Comparison of ENCODE assay signal across 38 cellular contexts in genomic region chr11:119173453-119173852, GRCh38. TPM values are rescaled to one million over a fixed set of nuclear protein-coding genes. Genes with fewer than 3 reads are reported as not detected.
"Had no signal": no experiment of that assay in that cellular context is flagged by ENCODE, and none has a peak within 500 bp of the region (broad histone marks: within the 10 kb centered on the region; RNA-seq: fewer than 3 reads in every experiment).

No MANE protein-coding gene starts in this region.

- H3K27ac ChIP-seq: adrenal gland, body of pancreas, brain microvascular endothelial cell, breast epithelium, VCaP had no signal

- H3K9me3 ChIP-seq: adrenal gland, body of pancreas, breast epithelium had no signal

- H3K36me3 ChIP-seq: brain microvascular endothelial cell, breast epithelium had no signal

- H3K4me1 ChIP-seq: breast epithelium had no signal

- DNase-seq: activated B cell treated with CpG ODN at 0.5 μM for 24 hours; activated CD4-positive, alpha-beta memory T cell treated with anti-CD3 and anti-CD28 coated beads for 36 hours; activated CD4-positive, alpha-beta T cell treated with anti-CD3 and anti-CD28 coated beads for 4 hours; activated CD4-positive, alpha-beta T cell treated with anti-CD3 and anti-CD28 coated beads, Interleukin-2, amount 10 ng/mL, durations not matched to agents 24 days and 14 days; activated CD4-positive, alpha-beta T cell treated with anti-CD3 and anti-CD28 coated beads, Interleukin-2, amount 50 U/mL, for 1 hour; activated CD4-positive, alpha-beta T cell treated with anti-CD3 and anti-CD28 coated beads, Interleukin-2, amount 50 U/mL, for 4 hours; activated CD4-positive, CD25-positive, alpha-beta regulatory T cell treated with anti-CD3 and anti-CD28 coated beads, Interleukin-2, amount 50 U/mL, for 72 hours; activated CD8-positive, alpha-beta memory T cell treated with anti-CD3 and anti-CD28 coated beads, Interleukin-2, amount 50 U/mL, for 4 hours; activated CD8-positive, alpha-beta T cell treated with anti-CD3 and anti-CD28 coated beads for 36 hours; activated effector memory CD4-positive, alpha-beta T cell treated with anti-CD3 and anti-CD28 coated beads, Interleukin-2, amount 50 U/mL, for 16 hours; activated gamma-delta T cell treated with Interleukin-2 at 50 U/mL for 16 hours; activated naive CD4-positive, alpha-beta T cell; activated naive CD4-positive, alpha-beta T cell treated with anti-CD3 and anti-CD28 coated beads for 36 hours; activated naive CD4-positive, alpha-beta T cell treated with anti-CD3 and anti-CD28 coated beads, Interleukin-2, amount 50 U/mL, for 16 hours; activated naive CD8-positive, alpha-beta T cell treated with anti-CD3 and anti-CD28 coated beads for 36 hours; activated T-cell treated with anti-CD3 and anti-CD28 coated beads for 4 hours; activated T-cell treated with anti-CD3 and anti-CD28 coated beads, Interleukin-2, amount 50 U/mL, for 1 hour; activated T-cell treated with anti-CD3 and anti-CD28 coated beads, Interleukin-2, amount 50 U/mL, for 4 hours; activated T-cell treated with anti-CD3 and anti-CD28 coated beads, Interleukin-2, amount 50 U/mL, for 72 hours; adrenal gland; amniotic stem cell; aorta; body of pancreas; brain microvascular endothelial cell; central memory CD4-positive, alpha-beta T cell; T-helper 1 cell; T-helper 2 cell; T-helper 9 cell had no signal

- H3K27me3 ChIP-seq: adrenal gland, body of pancreas, brain microvascular endothelial cell, breast epithelium had no signal

- H3K4me3 ChIP-seq: adrenal gland, body of pancreas, breast epithelium had no signal

- FAIRE-seq: astrocyte, TTC549 had no signal

- ATAC-seq: activated CD8-positive, alpha-beta T cell treated with anti-CD3 and anti-CD28 coated beads for 36 hours; activated naive CD4-positive, alpha-beta T cell treated with anti-CD3 and anti-CD28 coated beads, Interleukin-2, amount 50 U/mL, for 72 hours; activated T-cell treated with anti-CD3 and anti-CD28 coated beads, Interleukin-2, amount 50 U/mL, for 4 hours; activated T-cell treated with anti-CD3 and anti-CD28 coated beads, Interleukin-2, amount 50 U/mL, for 72 hours; activated T-helper 17 cell treated with anti-CD3 and anti-CD28 coated beads, Interleukin-2, amount 50 U/mL, for 72 hours; body of pancreas had no signal

RNA-seq across cellular contexts. Expression of gene NHERF4, which starts 11.8 kb away (rescaled TPM):
- total RNA-seq: activated CD8-positive, alpha-beta memory T cell treated with anti-CD3 and anti-CD28 coated beads for 36 hours; activated naive CD4-positive, alpha-beta T cell treated with anti-CD3 and anti-CD28 coated beads for 36 hours; activated naive CD8-positive, alpha-beta T cell treated with anti-CD3 and anti-CD28 coated beads for 36 hours; activated T-helper 1 cell treated with anti-CD3 and anti-CD28 coated beads, Interleukin-12 subunit alpha, Interleukin-12 subunit beta, Interleukin-2, Interleukin-4 antibody, amounts not matched to agents 30 ng/mL and 10 ng/mL and 1 ng/mL, durations not matched to agents 14 hours and 24 hours and 36 hours; astrocyte; cardiac septum; cerebellum had no signal

RNA-seq across cellular contexts. Expression of gene ABCG4, which starts 24.6 kb away (rescaled TPM):
- total RNA-seq: activated B cell treated with CpG ODN at 0.5 μM for 24 hours; activated CD4-positive, alpha-beta memory T cell treated with anti-CD3 and anti-CD28 coated beads for 36 hours; activated CD8-positive, alpha-beta T cell treated with anti-CD3 and anti-CD28 coated beads for 36 hours; activated T-helper 1 cell treated with anti-CD3 and anti-CD28 coated beads, Interleukin-12 subunit alpha, Interleukin-12 subunit beta, Interleukin-2, Interleukin-4 antibody, amounts not matched to agents 30 ng/mL and 10 ng/mL and 1 ng/mL, durations not matched to agents 14 hours and 24 hours and 36 hours; activated T-helper 17 cell treated with anti-CD3 and anti-CD28 coated beads, Interleukin-2, amount 50 U/mL, for 72 hours had no signal
